ENCODE assay signal across 27 cellular contexts in the genomic region with DNA sequence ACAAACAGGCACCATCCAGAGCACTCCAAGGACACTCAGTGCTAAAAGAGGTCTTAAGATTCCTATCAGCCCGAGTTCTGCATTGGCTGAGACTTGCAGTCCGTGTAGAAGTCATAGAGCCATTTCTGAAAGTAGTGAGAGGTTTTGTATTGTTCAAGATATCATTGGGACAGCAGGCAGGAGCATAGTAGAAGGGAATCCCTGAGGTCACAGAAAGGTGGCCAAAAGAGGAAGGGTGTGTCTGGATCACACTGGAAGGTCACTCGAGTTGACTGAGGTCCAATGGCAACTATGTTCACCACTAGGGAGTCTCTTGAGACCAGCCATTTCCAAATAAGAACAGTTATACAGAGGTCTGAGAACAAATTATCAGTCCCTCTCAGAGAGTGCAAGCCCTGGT.
"Had no signal": no experiment of that assay in that cellular context is flagged by ENCODE, and none has a peak within 500 bp of the region (broad histone marks: within the 10 kb centered on the region; RNA-seq: fewer than 3 reads in every experiment).

No MANE protein-coding gene starts in this region.

- H3K27me3 Mint-ChIP-seq: stimulated activated naive B cell treated with anti-CD40 and anti-IgM and Interleukin-4, amounts not matched to agents 10 μg/mL and 1 μg/mL and 100 μg/mL, for 72 hours; stimulated activated naive CD8-positive, alpha-beta T cell treated with anti-CD3 and anti-CD28 coated beads, Interleukin-15, Interleukin-2, amounts not matched to agents 100 ng/mL and 50 ng/mL, for 24 hours had no signal

- H3K27ac ChIP-seq: stomach, suprapubic skin, testis, thoracic aorta, thyroid gland, tibial artery, tibial nerve, transverse colon, upper lobe of left lung, upper lobe of right lung, uterus had no signal

- H3K4me3 ChIP-seq: stomach, suprapubic skin, testis, thoracic aorta, thyroid gland, tibial artery, tibial nerve, transverse colon, upper lobe of left lung, upper lobe of right lung, uterus had no signal

- H3K4me3 Mint-ChIP-seq: stimulated activated effector memory CD8-positive, alpha-beta T cell treated with anti-CD3 and anti-CD28 coated beads, Interleukin-12 subunit alpha, Interleukin-12 subunit beta, amount 100 ng/mL, for 72 hours; stimulated activated memory B cell treated with anti-CD40 and anti-IgM and Interleukin-4, amounts not matched to agents 10 μg/mL and 1 μg/mL and 100 μg/mL, for 72 hours; stimulated activated naive B cell treated with anti-CD40 and anti-IgM and Interleukin-4, amounts not matched to agents 10 μg/mL and 1 μg/mL and 100 μg/mL, for 72 hours; stimulated activated naive CD8-positive, alpha-beta T cell treated with anti-CD3 and anti-CD28 coated beads, Interleukin-15, amount 100 ng/mL, for 72 hours; stimulated activated naive CD8-positive, alpha-beta T cell treated with anti-CD3 and anti-CD28 coated beads, Interleukin-15, Interleukin-2, amounts not matched to agents 100 ng/mL and 50 ng/mL, for 24 hours; type B pancreatic cell had no signal

- H3K9me3 ChIP-seq: stomach, suprapubic skin, testis, thoracic aorta, thyroid gland, tibial artery, tibial nerve, transverse colon, upper lobe of left lung, upper lobe of right lung, uterus had no signal

- ATAC-seq: stimulated activated effector memory CD8-positive, alpha-beta T cell treated with anti-CD3 and anti-CD28 coated beads, Interleukin-12 subunit alpha, Interleukin-12 subunit beta, amount 100 ng/mL, for 72 hours; stimulated activated memory B cell treated with anti-CD40 and anti-IgM and Interleukin-4, amounts not matched to agents 10 μg/mL and 1 μg/mL and 100 μg/mL, for 72 hours; stimulated activated naive B cell treated with anti-CD40 and anti-IgM and Interleukin-4, amounts not matched to agents 10 μg/mL and 1 μg/mL and 100 μg/mL, for 72 hours; stimulated activated naive CD8-positive, alpha-beta T cell treated with anti-CD3 and anti-CD28 coated beads, Interleukin-15, amount 100 ng/mL, for 72 hours; stimulated activated naive CD8-positive, alpha-beta T cell treated with anti-CD3 and anti-CD28 coated beads, Interleukin-15, Interleukin-2, amounts not matched to agents 100 U/mL and 50 U/mL, for 24 hours; upper lobe of right lung had no signal

- H3K36me3 ChIP-seq: stomach, suprapubic skin, thoracic aorta, thyroid gland, tibial nerve, transverse colon, upper lobe of left lung, upper lobe of right lung, uterus had no signal

- H3K27ac Mint-ChIP-seq: stimulated activated effector memory CD8-positive, alpha-beta T cell treated with anti-CD3 and anti-CD28 coated beads, Interleukin-12 subunit alpha, Interleukin-12 subunit beta, amount 100 ng/mL, for 72 hours; stimulated activated memory B cell treated with anti-CD40 and anti-IgM and Interleukin-4, amounts not matched to agents 10 μg/mL and 1 μg/mL and 100 μg/mL, for 72 hours; stimulated activated naive B cell treated with anti-CD40 and anti-IgM and Interleukin-4, amounts not matched to agents 10 μg/mL and 1 μg/mL and 100 μg/mL, for 72 hours; stimulated activated naive CD8-positive, alpha-beta T cell treated with anti-CD3 and anti-CD28 coated beads, Interleukin-15, amount 100 ng/mL, for 72 hours; stimulated activated naive CD8-positive, alpha-beta T cell treated with anti-CD3 and anti-CD28 coated beads, Interleukin-15, Interleukin-2, amounts not matched to agents 100 ng/mL and 50 ng/mL, for 24 hours; type B pancreatic cell had no signal

- H3K4me1 Mint-ChIP-seq: stimulated activated effector memory CD8-positive, alpha-beta T cell treated with anti-CD3 and anti-CD28 coated beads, Interleukin-12 subunit alpha, Interleukin-12 subunit beta, amount 100 ng/mL, for 72 hours; stimulated activated memory B cell treated with anti-CD40 and anti-IgM and Interleukin-4, amounts not matched to agents 10 μg/mL and 1 μg/mL and 100 μg/mL, for 72 hours; stimulated activated naive B cell treated with anti-CD40 and anti-IgM and Interleukin-4, amounts not matched to agents 10 μg/mL and 1 μg/mL and 100 μg/mL, for 72 hours; stimulated activated naive CD8-positive, alpha-beta T cell treated with anti-CD3 and anti-CD28 coated beads, Interleukin-15, amount 100 ng/mL, for 72 hours had no signal

- H3K4me1 ChIP-seq: stomach, suprapubic skin, testis, tibial artery, tibial nerve, transverse colon, upper lobe of left lung, upper lobe of right lung, uterus had no signal

- H3K36me3 Mint-ChIP-seq: stimulated activated effector memory CD8-positive, alpha-beta T cell treated with anti-CD3 and anti-CD28 coated beads, Interleukin-12 subunit alpha, Interleukin-12 subunit beta, amount 100 ng/mL, for 72 hours; stimulated activated naive B cell treated with anti-CD40 and anti-IgM and Interleukin-4, amounts not matched to agents 10 μg/mL and 1 μg/mL and 100 μg/mL, for 72 hours; type B pancreatic cell had no signal

- H3K27me3 ChIP-seq: stomach, suprapubic skin, testis, thyroid gland, tibial artery, tibial nerve, transverse colon, upper lobe of left lung, upper lobe of right lung, uterus had no signal

- DNase-seq: stimulated activated CD4-positive, alpha-beta T cell treated with anti-CD3 and anti-CD28 coated beads, Interleukin-2, amount 100 ng/mL, for 48 hours; stimulated activated CD4-positive, alpha-beta T cell treated with anti-CD3 and anti-CD28 coated beads, Interleukin-4, amount 100 ng/mL, for 1 hour; stimulated activated CD4-positive, alpha-beta T cell treated with anti-CD3 and anti-CD28 coated beads, Interleukin-4, amount 100 ng/mL, for 24 hours; stimulated activated CD4-positive, alpha-beta T cell treated with anti-CD3 and anti-CD28 coated beads, Interleukin-4, amount 100 ng/mL, for 4 hours; stimulated activated CD8-positive, alpha-beta memory T cell treated with anti-CD3 and anti-CD28 coated beads, Interleukin-4, amount 100 ng/mL, for 48 hours; stimulated activated naive B cell treated with anti-CD40 and anti-IgM and Interleukin-4, amounts not matched to agents 10 μg/mL and 1 μg/mL and 100 μg/mL, for 72 hours; stimulated activated naive CD4-positive, alpha-beta T cell; stimulated activated naive CD4-positive, alpha-beta T cell treated with Interleukin-2 at 50 U/mL for 16 hours; stimulated activated naive CD8-positive, alpha-beta T cell treated with anti-CD3 and anti-CD28 coated beads, Interleukin-15, amount 100 ng/mL, for 72 hours; stimulated activated naive CD8-positive, alpha-beta T cell treated with anti-CD3 and anti-CD28 coated beads, Interleukin-15, Interleukin-2, amounts not matched to agents 100 U/mL and 50 U/mL, for 24 hours; stomach; substantia nigra; testis; thyroid gland; tibial artery; transverse colon; trophoblast cell; upper lobe of left lung; upper lobe of right lung; uterus had no signal

- H3K9me3 Mint-ChIP-seq: stimulated activated memory B cell treated with anti-CD40 and anti-IgM and Interleukin-4, amounts not matched to agents 10 μg/mL and 1 μg/mL and 100 μg/mL, for 72 hours; stimulated activated naive CD8-positive, alpha-beta T cell treated with anti-CD3 and anti-CD28 coated beads, Interleukin-15, Interleukin-2, amounts not matched to agents 100 ng/mL and 50 ng/mL, for 24 hours had no signal
